In genomic region chr2:101756266-101756665, GRCh38 we compare ENCODE assay signal across 26 cellular contexts. TPM values are rescaled to one million over a fixed set of nuclear protein-coding genes. Genes with fewer than 3 reads are reported as not detected.
DNase-seq lines count a peak whose midpoint lies in the region; ATAC-seq and TF ChIP-seq lines count a peak whose summit lies in the region.
"Had no signal": no experiment of that assay in that cellular context is flagged by ENCODE, and none has a peak within 500 bp of the region (broad histone marks: within the 10 kb centered on the region; RNA-seq: fewer than 3 reads in every experiment).

No MANE protein-coding gene starts in this region.

- intact Hi-C loops in Panc1 (cut with micrococcal nuclease; ENCODE audit: unreplicated experiment), result no loop called here
- intact Hi-C loops in lower leg skin (cut with DNase I; ENCODE audit: low total_unique reads), result no loop called here

- H3K4me1 ChIP-seq in CD4-positive, CD25-positive, alpha-beta regulatory T cell (ENCODE audit: control insufficient read depth, insufficient read depth, low read length, poor library complexity, severe bottlenecking), result peaks cover 39% of the 10 kb centered on the region
- H3K4me1 ChIP-seq in Panc1 (ENCODE audit: control insufficient read depth, insufficient read depth, low read length), result peaks cover 55% of the 10 kb centered on the region
- peaks cover 15% of the 10 kb centered on the region for H3K4me1 ChIP-seq in effector memory CD4-positive, alpha-beta T cell (ENCODE audit: control insufficient read depth, insufficient read depth, low read length, poor library complexity, severe bottlenecking)

- BruUV-seq in Panc1 (replicated peaks; lab: Mats Ljungman, UMichigan), result no TSS peak

- ATAC-seq in CD4-positive, CD25-positive, alpha-beta regulatory T cell (ENCODE audit: low read depth in 2 of 2), result no peak
- ATAC-seq in Panc1, result no peak
- ATAC-seq in naive thymus-derived CD8-positive, alpha-beta T cell, result no peak
- ATAC-seq: A549; activated CD4-positive, CD25-positive, alpha-beta regulatory T cell treated with anti-CD3 and anti-CD28 coated beads, Interleukin-2, amount 50 U/mL, for 24 hours; activated CD8-positive, alpha-beta T cell treated with anti-CD3 and anti-CD28 coated beads for 36 hours; activated naive CD8-positive, alpha-beta T cell treated with anti-CD3 and anti-CD28 coated beads, Interleukin-2, amount 50 U/mL, for 24 hours; body of pancreas; foreskin keratinocyte; mucosa of descending colon had no signal

- no peak for TF ChIP-seq CTCF in Panc1 (IDR thresholded peaks at IDR 0.05)
- no peak for TF ChIP-seq CTCF in lower leg skin (IDR thresholded peaks at IDR 0.05)

- H3K4me3 ChIP-seq in CD4-positive, CD25-positive, alpha-beta regulatory T cell (ENCODE audit: low read depth, low read length), result no peak overlapping the region
- H3K4me3 ChIP-seq in Panc1 (ENCODE audit: low read depth in 2 of 2, low read length in 2 of 2) (no peak overlapping the region), lower leg skin (ENCODE audit: low read depth, poor library complexity, severe bottlenecking) (no peak overlapping the region)
- no peak overlapping the region for H3K4me3 ChIP-seq in effector memory CD4-positive, alpha-beta T cell (ENCODE audit: insufficient read depth, low read depth, low read length, poor library complexity, severe bottlenecking)
- H3K4me3 ChIP-seq: A549, body of pancreas, mucosa of descending colon, neural progenitor cell, SJCRH30, uterus had no signal

- H3K4me1 Mint-ChIP-seq in CD4-positive, CD25-positive, alpha-beta regulatory T cell, result peaks cover 48 to 83% (median 69%) of the 10 kb centered on the region in 4 donors
- H3K4me1 Mint-ChIP-seq in naive thymus-derived CD8-positive, alpha-beta T cell, result peaks cover 34 to 78% (median 76%) of the 10 kb centered on the region in 4 donors

- no peaks in the 10 kb centered on the region for H3K27me3 ChIP-seq in CD4-positive, CD25-positive, alpha-beta regulatory T cell (ENCODE audit: control insufficient read depth, insufficient read depth, low read length)
- H3K27me3 ChIP-seq in Panc1 (ENCODE audit: control insufficient read depth, insufficient read depth, low read length), result no peaks in the 10 kb centered on the region
- no peaks in the 10 kb centered on the region for H3K27me3 ChIP-seq in effector memory CD4-positive, alpha-beta T cell (replicated peaks; ENCODE audit: control insufficient read depth, insufficient read depth, low read length, poor library complexity, severe bottlenecking)
- H3K27me3 ChIP-seq: body of pancreas, foreskin keratinocyte, neural progenitor cell, SJCRH30, uterus had no signal

- no peaks in the 10 kb centered on the region for H3K9me3 ChIP-seq in CD4-positive, CD25-positive, alpha-beta regulatory T cell (ENCODE audit: control insufficient read depth in 2 of 2, low read length in 2 of 2)
- no peaks in the 10 kb centered on the region for H3K9me3 ChIP-seq in Panc1 (ENCODE audit: control insufficient read depth, insufficient read depth, low read depth, low read length)
- H3K9me3 ChIP-seq in effector memory CD4-positive, alpha-beta T cell (ENCODE audit: control insufficient read depth, low read length), result no peaks in the 10 kb centered on the region
- H3K9me3 ChIP-seq: A549, body of pancreas, mucosa of descending colon, SJCRH30, uterus had no signal

- no peak for TF ChIP-seq POLR2A in lower leg skin (IDR thresholded peaks at IDR 0.05)

- POLR2A ChIA-PET in Panc1 (lab: Charles Lee), result interaction anchor here (0.6 kb wide), 1 partner anchor 58 kb away, joined by 3 read pairs; no protein-coding TSS in a partner anchor
- POLR2A ChIA-PET in naive thymus-derived CD8-positive, alpha-beta T cell (lab: Charles Lee), result interaction anchor here (0.6 kb wide), 2 partner anchors 127 to 806 kb away, joined by 3 read pairs; no protein-coding TSS in a partner anchor

- H3K27ac ChIP-seq in CD4-positive, CD25-positive, alpha-beta regulatory T cell (ENCODE audit: insufficient read depth, low read length, poor library complexity, severe bottlenecking), result no peak overlapping the region
- H3K27ac ChIP-seq in Panc1 (ENCODE audit: low read length) (peak overlapping the region; percentile 67), cingulate gyrus (ENCODE audit: low read depth, low read length) (peak overlapping the region; percentile 88)
- no peak overlapping the region for H3K27ac ChIP-seq in effector memory CD4-positive, alpha-beta T cell (ENCODE audit: insufficient read depth, low read length, poor library complexity, severe bottlenecking)
- H3K27ac ChIP-seq: body of pancreas, foreskin keratinocyte, SJCRH30 had no signal

- WGBS in lower leg skin, 2 donors, result 86 to 92% methylated on average over 3 of the region's 3 CpGs

- DNase-seq in CD4-positive, CD25-positive, alpha-beta regulatory T cell, result no peak
- no peak for DNase-seq in Panc1 (ENCODE audit: low read depth, low spot score)
- no peak for DNase-seq in naive thymus-derived CD8-positive, alpha-beta T cell
- DNase-seq in effector memory CD4-positive, alpha-beta T cell, result no peak
- no peak for DNase-seq in lower leg skin (ENCODE audit: low spot score in 2 of 2)
- DNase-seq in 8988T, result no peak
- no peak for DNase-seq in ACHN
- DNase-seq: activated CD8-positive, alpha-beta T cell treated with anti-CD3 and anti-CD28 coated beads for 36 hours; activated gamma-delta T cell treated with Interleukin-2 at 50 U/mL for 16 hours; activated naive CD8-positive, alpha-beta T cell treated with anti-CD3 and anti-CD28 coated beads, Interleukin-2, amount 50 U/mL, for 24 hours; body of pancreas; effector CD8-positive, alpha-beta T cell; foreskin keratinocyte; mucosa of descending colon; NCI-H1092 treated with DMSO at 0.1 percent for 48 hours; NCI-H1930; NCI-H345; NCI-H774; OCI-M1; SJCRH30; T-cell; uterus had no signal

- peak overlapping the region in 2 of 3 donors; percentile 26 to 89 for H3K27ac Mint-ChIP-seq in CD4-positive, CD25-positive, alpha-beta regulatory T cell
- H3K27ac Mint-ChIP-seq in naive thymus-derived CD8-positive, alpha-beta T cell, result peak overlapping the region in 7 of 10 donors; percentile 3 to 67 (median 21)

- H3K27me3 Mint-ChIP-seq in CD4-positive, CD25-positive, alpha-beta regulatory T cell, result no peaks in the 10 kb centered on the region
- H3K27me3 Mint-ChIP-seq in naive thymus-derived CD8-positive, alpha-beta T cell, result no peaks in the 10 kb centered on the region
- H3K27me3 Mint-ChIP-seq: activated CD8-positive, alpha-beta T cell treated with anti-CD3 and anti-CD28 coated beads for 36 hours; activated naive CD8-positive, alpha-beta T cell treated with anti-CD3 and anti-CD28 coated beads, Interleukin-2, amount 50 U/mL, for 24 hours; T-cell had no signal

- CTCF ChIA-PET in Panc1 (lab: Charles Lee), result no interaction called here

- in situ Hi-C loops in Panc1 (cut with HindIII; ENCODE audit: low pct_unique_long_range_greater_than_20kb, low sequenced_read_pairs) (no loop called here), ACHN (cut with HindIII; ENCODE audit: low pct_ligation_motif_present, low pct_unique_long_range_greater_than_20kb, low sequenced_read_pairs) (no loop called here)

- H3K4me3 Mint-ChIP-seq in CD4-positive, CD25-positive, alpha-beta regulatory T cell, result no peak overlapping the region
- H3K4me3 Mint-ChIP-seq in naive thymus-derived CD8-positive, alpha-beta T cell, result peak overlapping the region in 4 of 10 donors; percentile 4 to 32 (median 16)
- H3K4me3 Mint-ChIP-seq: neural progenitor cell had no signal

- peaks cover 0 to 1% (median 0%) of the 10 kb centered on the region in 7 donors for H3K9me3 Mint-ChIP-seq in CD4-positive, CD25-positive, alpha-beta regulatory T cell
- no peaks in the 10 kb centered on the region for H3K9me3 Mint-ChIP-seq in naive thymus-derived CD8-positive, alpha-beta T cell
- H3K9me3 Mint-ChIP-seq: activated CD8-positive, alpha-beta T cell treated with anti-CD3 and anti-CD28 coated beads for 36 hours; activated naive CD8-positive, alpha-beta T cell treated with anti-CD3 and anti-CD28 coated beads, Interleukin-2, amount 50 U/mL, for 24 hours; T-cell had no signal

- H3K36me3 ChIP-seq in CD4-positive, CD25-positive, alpha-beta regulatory T cell (ENCODE audit: control insufficient read depth, insufficient read depth, low read length), result no peaks in the 10 kb centered on the region
- no peaks in the 10 kb centered on the region for H3K36me3 ChIP-seq in Panc1 (ENCODE audit: control insufficient read depth, insufficient read depth, low read length)
- H3K36me3 ChIP-seq in effector memory CD4-positive, alpha-beta T cell (ENCODE audit: control insufficient read depth, insufficient read depth, low read length), result no peaks in the 10 kb centered on the region
- H3K36me3 ChIP-seq: uterus had no signal

- H3K36me3 Mint-ChIP-seq in CD4-positive, CD25-positive, alpha-beta regulatory T cell, result no peaks in the 10 kb centered on the region
- peaks cover 0 to 8% (median 0%) of the 10 kb centered on the region in 3 donors for H3K36me3 Mint-ChIP-seq in naive thymus-derived CD8-positive, alpha-beta T cell

RNA-seq across cellular contexts. Expression of gene MAP4K4, which starts 58.8 kb away (rescaled TPM):
- 179 TPM for total RNA-seq in CD4-positive, CD25-positive, alpha-beta regulatory T cell
- 10 to 100 TPM in 2 of 4 donors, 1 to 10 TPM in 2; 6.7 to 22.3 (median 11.4) TPM for polyA plus RNA-seq in CD4-positive, CD25-positive, alpha-beta regulatory T cell
- total RNA-seq in Panc1 (2021; ENCODE audit: unreplicated experiment) (68.5 TPM), lower leg skin (10 to 100 TPM; 25.7 to 42.3 (median 29.8) TPM)
- polyA plus RNA-seq in Panc1 (2012; ENCODE audit: insufficient read length), result 45.9 TPM
- 100 to 1,000 TPM; 116 to 122 TPM for total RNA-seq in naive thymus-derived CD8-positive, alpha-beta T cell
- 10 to 100 TPM in 2 of 3 donors, 1 to 10 TPM in 1; 9.5 to 26.6 (median 13.0) TPM for polyA plus RNA-seq in naive thymus-derived CD8-positive, alpha-beta T cell

Comparison
In these comparisons a context has a peak if more than half of its experiments do, and no peak if none do; other contexts are left out.
1. H3K27ac ChIP-seq: peak in Panc1 (single experiment) and cingulate gyrus (single experiment); none in CD4-positive, CD25-positive, alpha-beta regulatory T cell (single experiment) and effector memory CD4-positive, alpha-beta T cell (single experiment).